ENCODE assay signal across 3 cellular contexts in the genomic region with DNA sequence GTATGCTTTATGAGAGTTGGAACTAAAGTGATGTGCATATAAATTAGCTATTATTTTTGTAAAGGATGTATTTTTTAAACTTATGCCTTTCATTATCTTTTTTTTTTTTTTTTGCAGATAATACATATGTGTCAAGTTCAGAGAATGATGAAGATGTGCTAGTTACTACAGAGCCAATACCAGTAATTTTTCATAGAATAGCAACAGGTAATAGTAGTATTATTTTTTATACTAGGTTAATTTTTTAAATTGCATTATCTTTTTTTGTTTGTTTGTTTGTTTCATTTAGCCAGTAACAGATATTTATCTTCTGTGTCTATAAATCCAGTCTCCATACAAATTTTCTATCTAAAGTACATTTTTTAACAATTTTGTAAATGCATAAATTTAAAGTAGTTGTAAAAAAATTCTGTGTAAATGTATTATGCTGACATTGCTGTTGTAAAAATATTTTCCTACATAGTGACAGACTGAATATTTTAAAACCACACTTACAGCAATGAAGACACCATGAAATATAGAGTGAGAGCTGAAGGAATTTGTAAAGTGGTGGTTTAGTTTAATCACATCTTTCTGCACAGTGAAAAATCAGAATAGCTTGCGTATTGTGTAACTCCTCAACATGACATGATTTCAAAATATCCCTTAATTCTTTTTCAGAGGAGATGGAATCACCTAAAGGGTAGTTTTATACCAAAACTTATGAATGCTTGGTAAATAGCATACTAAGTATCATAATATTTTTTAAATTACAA.
A peak's percentile ranks its signal among the peaks of the same experiment; 100 is the strongest.
TF ChIP-seq lines count a peak whose summit lies in the region.

No MANE protein-coding gene starts in this region.

TF ChIP-seq in IMR-90, 13 proteins besides CTCF, POLR2A, EP300 and RAD21:
- TF ChIP-seq CEBPB (IDR thresholded peaks at IDR 0.05; ENCODE audit: low read depth, low read length) = peak; percentile 23; the same call in 1 of the 2 replicates
- TF ChIP-seq, protein P1, sequence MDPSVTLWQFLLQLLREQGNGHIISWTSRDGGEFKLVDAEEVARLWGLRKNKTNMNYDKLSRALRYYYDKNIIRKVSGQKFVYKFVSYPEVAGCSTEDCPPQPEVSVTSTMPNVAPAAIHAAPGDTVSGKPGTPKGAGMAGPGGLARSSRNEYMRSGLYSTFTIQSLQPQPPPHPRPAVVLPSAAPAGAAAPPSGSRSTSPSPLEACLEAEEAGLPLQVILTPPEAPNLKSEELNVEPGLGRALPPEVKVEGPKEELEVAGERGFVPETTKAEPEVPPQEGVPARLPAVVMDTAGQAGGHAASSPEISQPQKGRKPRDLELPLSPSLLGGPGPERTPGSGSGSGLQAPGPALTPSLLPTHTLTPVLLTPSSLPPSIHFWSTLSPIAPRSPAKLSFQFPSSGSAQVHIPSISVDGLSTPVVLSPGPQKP (IDR thresholded peaks at IDR 0.05; ENCODE audit: borderline replicate concordance, low read depth, low read length) = no peak

TF ChIP-seq in GM12878, 131 proteins besides CTCF, POLR2A, EP300 and RAD21:
- TF ChIP-seq ZNF217 (IDR thresholded peaks at IDR 0.05) = no peak
- TF ChIP-seq HDAC6 (IDR thresholded peaks at IDR 0.05; ENCODE audit: unreplicated experiment) = no peak

TF ChIP-seq in SK-N-SH, 30 proteins besides CTCF, POLR2A, EP300 and RAD21:
- TF ChIP-seq TAF1 (IDR thresholded peaks at IDR 0.05; ENCODE audit: borderline replicate concordance, low read depth, low read length) (no peak), NRF1 (IDR thresholded peaks at IDR 0.05; ENCODE audit: low read depth, low read length) (no peak), TEAD4 (IDR thresholded peaks at IDR 0.05; ENCODE audit: borderline replicate concordance, insufficient read depth) (no peak), RCOR1 (IDR thresholded peaks at IDR 0.05; ENCODE audit: low read length) (no peak), POLR2AphosphoS5 (IDR thresholded peaks at IDR 0.05; ENCODE audit: low read depth, low read length) (no peak), FOXJ3 (CRISPR knock-in tag; IDR thresholded peaks at IDR 0.05) (no peak), TCF12 (IDR thresholded peaks at IDR 0.05) (no peak), GABPA (IDR thresholded peaks at IDR 0.05; ENCODE audit: low read depth) (no peak), CHD2 (IDR thresholded peaks at IDR 0.05; ENCODE audit: low read length, partially characterized antibody) (no peak), EZH2phosphoT487 (IDR thresholded peaks at IDR 0.05; ENCODE audit: borderline replicate concordance, low read depth) (no peak), ELF1 (IDR thresholded peaks at IDR 0.05) (no peak), FOXM1 (IDR thresholded peaks at IDR 0.05; ENCODE audit: low read depth) (no peak), NFIC (IDR thresholded peaks at IDR 0.05; ENCODE audit: borderline replicate concordance) (no peak), JUND (IDR thresholded peaks at IDR 0.05) (no peak)
- TF ChIP-seq, protein P2, sequence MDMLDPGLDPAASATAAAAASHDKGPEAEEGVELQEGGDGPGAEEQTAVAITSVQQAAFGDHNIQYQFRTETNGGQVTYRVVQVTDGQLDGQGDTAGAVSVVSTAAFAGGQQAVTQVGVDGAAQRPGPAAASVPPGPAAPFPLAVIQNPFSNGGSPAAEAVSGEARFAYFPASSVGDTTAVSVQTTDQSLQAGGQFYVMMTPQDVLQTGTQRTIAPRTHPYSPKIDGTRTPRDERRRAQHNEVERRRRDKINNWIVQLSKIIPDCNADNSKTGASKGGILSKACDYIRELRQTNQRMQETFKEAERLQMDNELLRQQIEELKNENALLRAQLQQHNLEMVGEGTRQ (IDR thresholded peaks at IDR 0.05; ENCODE audit: borderline replicate concordance, low read depth, low read length) = no peak
- TF ChIP-seq, protein P3, sequence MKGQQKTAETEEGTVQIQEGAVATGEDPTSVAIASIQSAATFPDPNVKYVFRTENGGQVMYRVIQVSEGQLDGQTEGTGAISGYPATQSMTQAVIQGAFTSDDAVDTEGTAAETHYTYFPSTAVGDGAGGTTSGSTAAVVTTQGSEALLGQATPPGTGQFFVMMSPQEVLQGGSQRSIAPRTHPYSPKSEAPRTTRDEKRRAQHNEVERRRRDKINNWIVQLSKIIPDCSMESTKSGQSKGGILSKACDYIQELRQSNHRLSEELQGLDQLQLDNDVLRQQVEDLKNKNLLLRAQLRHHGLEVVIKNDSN (IDR thresholded peaks at IDR 0.05; ENCODE audit: borderline replicate concordance, low read depth) = no peak
